In the genomic region with DNA sequence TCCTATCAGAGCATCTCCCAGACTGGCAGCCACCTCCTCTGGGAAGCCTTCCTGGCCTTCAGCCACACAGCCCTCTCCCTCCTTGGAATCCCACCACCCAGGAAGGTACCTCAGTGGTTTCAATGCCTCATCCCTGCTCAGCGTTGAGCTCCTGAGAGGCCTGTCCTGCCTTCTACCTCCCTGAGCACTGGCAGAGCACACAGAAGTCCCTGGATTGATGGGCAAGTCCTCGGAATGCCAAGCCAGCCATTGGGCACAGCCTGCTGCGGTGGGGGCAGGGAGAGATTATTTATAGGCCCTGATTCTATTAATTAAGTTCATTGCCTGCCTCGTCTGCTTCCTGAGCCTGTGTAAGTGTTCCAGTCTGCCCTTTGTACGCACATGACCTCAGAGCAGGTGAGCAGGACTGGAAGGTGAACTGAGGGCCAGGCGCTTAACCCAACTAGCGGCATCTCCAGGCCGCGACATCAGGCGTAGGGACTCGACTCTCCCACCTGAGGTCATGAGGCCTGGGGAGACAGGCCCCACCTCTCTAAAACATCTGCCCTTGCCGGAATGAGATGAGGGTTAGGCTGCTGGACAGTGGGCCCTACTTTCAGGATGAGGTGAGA, we compare ENCODE assay signal across 20 cellular contexts.
DNase-seq lines count a peak whose midpoint lies in the region; ATAC-seq and TF ChIP-seq lines count a peak whose summit lies in the region.
"Had no signal": no experiment of that assay in that cellular context is flagged by ENCODE, and none has a peak within 500 bp of the region (broad histone marks: within the 10 kb centered on the region; RNA-seq: fewer than 3 reads in every experiment).

No MANE protein-coding gene starts in this region.

- H3K9me3 ChIP-seq in T-helper 17 cell (ENCODE audit: control insufficient read depth, low read length, poor library complexity, severe bottlenecking) = no peaks in the 10 kb centered on the region
- no peaks in the 10 kb centered on the region for H3K9me3 ChIP-seq in skeletal muscle tissue (ENCODE audit: control insufficient read depth in 3 of 3, low read length in 3 of 3)
- no peaks in the 10 kb centered on the region for H3K9me3 ChIP-seq in esophagus squamous epithelium
- H3K9me3 ChIP-seq: colonic mucosa, HAP-1, suprapubic skin had no signal

- H3K27ac ChIP-seq in skeletal muscle tissue (ENCODE audit: low read depth, low read length) = no peak overlapping the region
- no peak overlapping the region for H3K27ac ChIP-seq in esophagus squamous epithelium
- H3K27ac ChIP-seq: colonic mucosa, RWPE1, suprapubic skin had no signal

- CTCF ChIA-PET in activated CD4-positive, alpha-beta T cell treated with anti-CD3 and anti-CD28 coated beads for 36 hours (lab: Charles Lee) = no interaction called here

- peaks cover 10 to 39% (median 34%) of the 10 kb centered on the region in 3 donors for H3K4me1 ChIP-seq in skeletal muscle tissue (ENCODE audit: control insufficient read depth in 3 of 3, insufficient read depth in 3 of 3, low read length in 3 of 3)
- H3K4me1 ChIP-seq in esophagus squamous epithelium = peaks cover 0 to 26% (median 9%) of the 10 kb centered on the region in 3 donors
- H3K4me1 ChIP-seq: colonic mucosa, HAP-1 had no signal

- POLR2A ChIA-PET in activated naive CD8-positive, alpha-beta T cell treated with anti-CD3 and anti-CD28 coated beads, Interleukin-2, amount 10 ng/mL, durations not matched to agents 7 days and 5 days (lab: Charles Lee) = no interaction called here
- POLR2A ChIA-PET in activated CD4-positive, alpha-beta T cell treated with anti-CD3 and anti-CD28 coated beads for 36 hours (lab: Charles Lee) = no interaction called here

- 92% methylated on average over 1 of the region's 12 CpGs; no CpG with 5 or more reads in 1 of the 2 donors for WGBS in esophagus squamous epithelium, 2 donors

- no peaks in the 10 kb centered on the region for H3K27me3 Mint-ChIP-seq in activated naive CD8-positive, alpha-beta T cell treated with anti-CD3 and anti-CD28 coated beads, Interleukin-2, amount 10 ng/mL, durations not matched to agents 7 days and 5 days
- no peaks in the 10 kb centered on the region for H3K27me3 Mint-ChIP-seq in activated naive CD8-positive, alpha-beta T cell treated with anti-CD3 and anti-CD28 coated beads for 36 hours
- no peaks in the 10 kb centered on the region for H3K27me3 Mint-ChIP-seq in T-helper 17 cell
- no peaks in the 10 kb centered on the region for H3K27me3 Mint-ChIP-seq in activated CD4-positive, alpha-beta T cell treated with anti-CD3 and anti-CD28 coated beads for 36 hours
- H3K27me3 Mint-ChIP-seq: memory B cell had no signal

- no peaks in the 10 kb centered on the region for H3K36me3 Mint-ChIP-seq in activated naive CD8-positive, alpha-beta T cell treated with anti-CD3 and anti-CD28 coated beads, Interleukin-2, amount 10 ng/mL, durations not matched to agents 7 days and 5 days
- H3K36me3 Mint-ChIP-seq in activated naive CD8-positive, alpha-beta T cell treated with anti-CD3 and anti-CD28 coated beads for 36 hours = no peaks in the 10 kb centered on the region
- H3K36me3 Mint-ChIP-seq in T-helper 17 cell (ENCODE audit: low read depth) = peaks cover 3% of the 10 kb centered on the region
- H3K36me3 Mint-ChIP-seq in activated CD4-positive, alpha-beta T cell treated with anti-CD3 and anti-CD28 coated beads for 36 hours (ENCODE audit: low read depth) = no peaks in the 10 kb centered on the region
- H3K36me3 Mint-ChIP-seq: CD8-positive, alpha-beta T cell; memory B cell had no signal

- peak overlapping the region in 2 of 3 donors; percentile 29 to 47 for H3K9ac ChIP-seq in skeletal muscle tissue (ENCODE audit: low read depth in 1 of 3, low read length in 3 of 3)

- intact Hi-C loops in left ventricle myocardium superior (cut with micrococcal nuclease) = no loop called here
- intact Hi-C loops in activated CD4-positive, alpha-beta T cell treated with anti-CD3 and anti-CD28 coated beads for 36 hours (cut with DNase I, micrococcal nuclease) = no loop called here
- intact Hi-C loops in esophagus squamous epithelium (cut with DNase I) = no loop called here

- no peak for TF ChIP-seq POLR2A in esophagus squamous epithelium (IDR thresholded peaks at IDR 0.05)

- no peak overlapping the region for H3K4me3 ChIP-seq in skeletal muscle tissue (ENCODE audit: low read length in 3 of 3)
- no peak overlapping the region for H3K4me3 ChIP-seq in esophagus squamous epithelium
- H3K4me3 ChIP-seq: colonic mucosa, HAP-1, suprapubic skin had no signal

- peak overlapping the region; percentile 61 for H3K27ac Mint-ChIP-seq in activated naive CD8-positive, alpha-beta T cell treated with anti-CD3 and anti-CD28 coated beads, Interleukin-2, amount 10 ng/mL, durations not matched to agents 7 days and 5 days
- H3K27ac Mint-ChIP-seq in activated naive CD8-positive, alpha-beta T cell treated with anti-CD3 and anti-CD28 coated beads for 36 hours = no peak overlapping the region
- peak overlapping the region; percentile 89 for H3K27ac Mint-ChIP-seq in T-helper 17 cell
- no peak overlapping the region for H3K27ac Mint-ChIP-seq in activated CD4-positive, alpha-beta T cell treated with anti-CD3 and anti-CD28 coated beads for 36 hours
- H3K27ac Mint-ChIP-seq: CD8-positive, alpha-beta T cell; endodermal cell; memory B cell had no signal

- H3K4me3 Mint-ChIP-seq in activated naive CD8-positive, alpha-beta T cell treated with anti-CD3 and anti-CD28 coated beads, Interleukin-2, amount 10 ng/mL, durations not matched to agents 7 days and 5 days = no peak overlapping the region
- no peak overlapping the region for H3K4me3 Mint-ChIP-seq in activated naive CD8-positive, alpha-beta T cell treated with anti-CD3 and anti-CD28 coated beads for 36 hours
- H3K4me3 Mint-ChIP-seq in T-helper 17 cell = no peak overlapping the region
- no peak overlapping the region for H3K4me3 Mint-ChIP-seq in activated CD4-positive, alpha-beta T cell treated with anti-CD3 and anti-CD28 coated beads for 36 hours
- H3K4me3 Mint-ChIP-seq: CD8-positive, alpha-beta T cell; endodermal cell; memory B cell had no signal

- no peaks in the 10 kb centered on the region for H3K27me3 ChIP-seq in skeletal muscle tissue (ENCODE audit: control insufficient read depth in 3 of 3, insufficient read depth in 3 of 3, low read length in 3 of 3)
- H3K27me3 ChIP-seq in esophagus squamous epithelium = no peaks in the 10 kb centered on the region
- H3K27me3 ChIP-seq: colonic mucosa, suprapubic skin had no signal

- no peak for TF ChIP-seq CTCF in esophagus squamous epithelium (IDR thresholded peaks at IDR 0.05)

- H3K36me3 ChIP-seq in skeletal muscle tissue (ENCODE audit: control insufficient read depth in 3 of 3, insufficient read depth in 3 of 3, low read length in 3 of 3) (no peaks in the 10 kb centered on the region), esophagus squamous epithelium (no peaks in the 10 kb centered on the region)
- H3K36me3 ChIP-seq: colonic mucosa, HAP-1, suprapubic skin had no signal

- DNase-seq in activated naive CD8-positive, alpha-beta T cell treated with anti-CD3 and anti-CD28 coated beads, Interleukin-2, amount 10 ng/mL, durations not matched to agents 7 days and 5 days = peak; percentile 11
- no peak for DNase-seq in activated naive CD8-positive, alpha-beta T cell treated with anti-CD3 and anti-CD28 coated beads for 36 hours
- DNase-seq in T-helper 17 cell = no peak
- no peak for DNase-seq in left ventricle myocardium superior
- no peak for DNase-seq in amniotic stem cell (lab: John Stamatoyannopoulos, UW)
- no peak for DNase-seq in activated CD4-positive, alpha-beta T cell treated with anti-CD3 and anti-CD28 coated beads for 36 hours
- DNase-seq in esophagus squamous epithelium (lab: John Stamatoyannopoulos, UW) = no peak
- DNase-seq: CD8-positive, alpha-beta T cell; colonic mucosa; GDM1; KG1; NCI-H1436 treated with DMSO at 0.1 percent for 48 hours; NCI-H69 had no signal

- ATAC-seq in activated naive CD8-positive, alpha-beta T cell treated with anti-CD3 and anti-CD28 coated beads, Interleukin-2, amount 10 ng/mL, durations not matched to agents 7 days and 5 days (ENCODE audit: low read depth) = no peak
- ATAC-seq in T-helper 17 cell = no peak
- ATAC-seq in left ventricle myocardium superior = peak; percentile 13
- no peak for ATAC-seq in activated CD4-positive, alpha-beta T cell treated with anti-CD3 and anti-CD28 coated beads for 36 hours
- ATAC-seq: CD8-positive, alpha-beta T cell; SK-N-SH treated with all-trans-retinoic acid at 6 μM for 48 hours had no signal

- no peaks in the 10 kb centered on the region for H3K9me3 Mint-ChIP-seq in activated naive CD8-positive, alpha-beta T cell treated with anti-CD3 and anti-CD28 coated beads, Interleukin-2, amount 10 ng/mL, durations not matched to agents 7 days and 5 days
- no peaks in the 10 kb centered on the region for H3K9me3 Mint-ChIP-seq in activated naive CD8-positive, alpha-beta T cell treated with anti-CD3 and anti-CD28 coated beads for 36 hours
- no peaks in the 10 kb centered on the region for H3K9me3 Mint-ChIP-seq in activated CD4-positive, alpha-beta T cell treated with anti-CD3 and anti-CD28 coated beads for 36 hours (ENCODE audit: low read depth)
- H3K9me3 Mint-ChIP-seq: CD8-positive, alpha-beta T cell; endodermal cell; memory B cell had no signal

- H3K4me1 Mint-ChIP-seq in activated naive CD8-positive, alpha-beta T cell treated with anti-CD3 and anti-CD28 coated beads, Interleukin-2, amount 10 ng/mL, durations not matched to agents 7 days and 5 days = no peaks in the 10 kb centered on the region
- H3K4me1 Mint-ChIP-seq in activated naive CD8-positive, alpha-beta T cell treated with anti-CD3 and anti-CD28 coated beads for 36 hours = peaks cover 2% of the 10 kb centered on the region
- peaks cover 8% of the 10 kb centered on the region for H3K4me1 Mint-ChIP-seq in T-helper 17 cell
- no peaks in the 10 kb centered on the region for H3K4me1 Mint-ChIP-seq in activated CD4-positive, alpha-beta T cell treated with anti-CD3 and anti-CD28 coated beads for 36 hours
- H3K4me1 Mint-ChIP-seq: memory B cell had no signal

Comparison
In these comparisons a context has a peak if more than half of its experiments do, and no peak if none do; other contexts are left out.
1. H3K27ac Mint-ChIP-seq: peak in activated naive CD8-positive, alpha-beta T cell treated with anti-CD3 and anti-CD28 coated beads, Interleukin-2, amount 10 ng/mL, durations not matched to agents 7 days and 5 days (single experiment) and T-helper 17 cell (single experiment); none in activated naive CD8-positive, alpha-beta T cell treated with anti-CD3 and anti-CD28 coated beads for 36 hours (single experiment) and activated CD4-positive, alpha-beta T cell treated with anti-CD3 and anti-CD28 coated beads for 36 hours (single experiment).